Comparison of ENCODE assay signal across 18 cellular contexts in the genomic region with DNA sequence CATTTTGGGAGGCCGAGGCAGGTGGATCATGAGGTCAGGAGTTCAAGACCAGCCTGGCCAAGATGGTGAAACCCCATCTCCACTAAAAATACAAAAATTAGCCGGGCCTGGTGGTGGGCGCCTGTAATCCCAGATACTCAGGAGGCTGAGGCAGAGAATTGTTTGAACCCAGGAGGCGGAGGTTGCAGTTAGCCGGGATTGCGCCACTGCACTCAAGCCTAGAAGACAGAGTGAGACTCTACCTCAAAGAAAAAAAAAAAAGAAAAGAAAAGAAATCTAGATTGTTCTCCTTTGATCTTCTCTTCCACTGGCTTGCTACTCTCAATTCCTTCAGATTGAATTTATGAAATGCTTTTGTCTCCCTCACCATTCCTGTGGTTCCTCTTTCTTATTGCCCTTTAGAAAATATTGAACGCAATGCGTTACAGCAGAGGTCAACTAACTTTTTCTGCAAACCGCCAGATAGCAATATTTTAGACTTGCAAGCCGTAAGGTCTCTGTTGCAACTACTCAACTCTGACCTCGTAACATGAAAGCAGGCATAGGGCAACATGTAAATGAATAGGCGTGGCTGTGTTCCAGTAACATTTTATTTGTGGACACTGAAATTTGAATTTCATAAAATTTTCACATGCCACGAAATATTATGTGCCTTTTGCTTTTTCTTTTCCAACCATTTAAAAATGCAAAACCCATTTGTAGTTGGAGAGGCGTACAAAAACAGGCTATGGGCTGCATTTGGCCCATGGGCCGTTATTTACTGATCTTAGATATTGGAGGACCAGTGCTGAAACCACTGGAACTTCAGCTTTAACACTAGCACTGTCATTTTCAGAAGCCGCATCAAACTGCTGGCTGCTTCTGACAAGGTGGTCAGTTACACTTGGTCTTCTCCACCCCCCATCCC. TPM values are rescaled to one million over a fixed set of nuclear protein-coding genes. Genes with fewer than 3 reads are reported as not detected.
A peak's percentile ranks its signal among the peaks of the same experiment; 100 is the strongest.
DNase-seq lines count a peak whose midpoint lies in the region; ATAC-seq and TF ChIP-seq lines count a peak whose summit lies in the region.
"Had no signal": no experiment of that assay in that cellular context is flagged by ENCODE, and none has a peak within 500 bp of the region (broad histone marks: within the 10 kb centered on the region; RNA-seq: fewer than 3 reads in every experiment).

No MANE protein-coding gene starts in this region.

- peaks cover 5% of the 10 kb centered on the region for H3K79me1 ChIP-seq in H9 (ENCODE audit: insufficient read depth, low read depth, low read length, poor library complexity, severe bottlenecking)

- H3K27me3 ChIP-seq in H9 (ENCODE audit: insufficient read depth, low read length), result no peaks in the 10 kb centered on the region
- H3K27me3 ChIP-seq in right lobe of liver, result no peaks in the 10 kb centered on the region
- H3K27me3 ChIP-seq: ascending aorta, BLaER1, colonic mucosa had no signal

- H3K4me3 ChIP-seq in right lobe of liver, result peak overlapping the region in 2 of 3 donors; percentile 22 to 29
- H3K4me3 ChIP-seq: ascending aorta, BLaER1, colonic mucosa, thoracic aorta had no signal

- H3K4me3 Mint-ChIP-seq in H9, result no peak overlapping the region
- peak overlapping the region; percentile 59 for H3K4me3 Mint-ChIP-seq in activated CD8-positive, alpha-beta T cell treated with anti-CD3 and anti-CD28 coated beads, Interleukin-2, amount 10 ng/mL, durations not matched to agents 7 days and 5 days

- peaks cover 5% of the 10 kb centered on the region; the same call in 1 of the 2 replicates for H3K4me1 ChIP-seq in H9 (ENCODE audit: insufficient read depth, low read length)
- peaks cover 0 to 28% (median 16%) of the 10 kb centered on the region in 4 donors for H3K4me1 ChIP-seq in right lobe of liver
- H3K4me1 ChIP-seq: ascending aorta, parathyroid adenoma had no signal

- H4K91ac ChIP-seq in H9 (ENCODE audit: insufficient read length, low read depth, low read length), result no peak overlapping the region

- no peaks in the 10 kb centered on the region for H3K9me3 Mint-ChIP-seq in H9
- peaks cover 5% of the 10 kb centered on the region for H3K9me3 Mint-ChIP-seq in activated CD8-positive, alpha-beta T cell treated with anti-CD3 and anti-CD28 coated beads, Interleukin-2, amount 10 ng/mL, durations not matched to agents 7 days and 5 days (ENCODE audit: insufficient read depth)

- no peak overlapping the region for H2BK20ac ChIP-seq in H9 (ENCODE audit: low read depth, low read length, poor library complexity, severe bottlenecking)

- no peak overlapping the region for H3K27ac ChIP-seq in H9 (ENCODE audit: insufficient read length, low read depth, low read length)
- H3K27ac ChIP-seq in right lobe of liver, result peak overlapping the region; percentile 65 to 84 (median 72)
- H3K27ac ChIP-seq: BLaER1, colonic mucosa, parathyroid adenoma, thoracic aorta had no signal

- peak; percentile 48 for ATAC-seq in activated CD8-positive, alpha-beta T cell treated with anti-CD3 and anti-CD28 coated beads, Interleukin-2, amount 10 ng/mL, durations not matched to agents 7 days and 5 days
- ATAC-seq in right lobe of liver (peak; percentile 88 to 95 (median 90)), GM21786 (IDR thresholded peaks at IDR 0.05; ENCODE audit: unreplicated experiment) (no peak)

- no peak overlapping the region for H3K9ac ChIP-seq in H9 (ENCODE audit: extremely low read depth, insufficient read length, low read length)
- H3K9ac ChIP-seq: BLaER1, parathyroid adenoma had no signal

- no peak overlapping the region for H3K4me2 ChIP-seq in H9 (ENCODE audit: insufficient read depth, insufficient read length, low read length)

- H3K36me3 Mint-ChIP-seq in H9 (ENCODE audit: insufficient read depth in 1 of 3, low read depth in 3 of 3), result peaks cover 6 to 11% (median 8%) of the 10 kb centered on the region in 3 experiments
- peaks cover 32% of the 10 kb centered on the region for H3K36me3 Mint-ChIP-seq in activated CD8-positive, alpha-beta T cell treated with anti-CD3 and anti-CD28 coated beads, Interleukin-2, amount 10 ng/mL, durations not matched to agents 7 days and 5 days (ENCODE audit: low read depth)

- WGBS in H9 (ENCODE audit: extremely low coverage, insufficient read length, low lambda C conversion rate), result no CpG with 5 or more reads among the region's 16 CpGs
- 31% methylated on average over 16 of the region's 16 CpGs for WGBS in right lobe of liver (ENCODE audit: insufficient coverage, low coverage, low lambda C conversion rate, missing lambda C conversion rate)

- POLR2A ChIA-PET in activated CD8-positive, alpha-beta T cell treated with anti-CD3 and anti-CD28 coated beads, Interleukin-2, amount 10 ng/mL, durations not matched to agents 7 days and 5 days (lab: Charles Lee), result interaction anchor here (0.9 to 1.3 kb wide), 4 partner anchors 15 to 74 kb away, joined by 4 to 11 read pairs (median 4); no protein-coding TSS in a partner anchor

- no peak overlapping the region for H3K14ac ChIP-seq in H9 (ENCODE audit: insufficient read depth, low read length)

- H3T11ph ChIP-seq in H9 (ENCODE audit: low read length), result no peak overlapping the region

- H2AFZ ChIP-seq in H9 (ENCODE audit: low read length), result no peak overlapping the region
- H2AFZ ChIP-seq: parathyroid adenoma had no signal

- no peak overlapping the region for H3K4ac ChIP-seq in H9 (ENCODE audit: low read depth, low read length)

- H2BK120ac ChIP-seq in H9 (ENCODE audit: low read depth, low read length, poor library complexity, severe bottlenecking), result no peak overlapping the region

- H2BK5ac ChIP-seq in H9 (ENCODE audit: insufficient read length, low read length), result no peak overlapping the region

- peak; percentile 76 for DNase-seq in CD1c-positive myeloid dendritic cell (ENCODE audit: extremely low spot score)
- DNase-seq in H9, result no peak
- no peak for DNase-seq in activated CD8-positive, alpha-beta T cell treated with anti-CD3 and anti-CD28 coated beads, Interleukin-2, amount 10 ng/mL, durations not matched to agents 7 days and 5 days
- DNase-seq in right lobe of liver, result peak in 2 of 3 donors; percentile 32 to 56
- no peak for DNase-seq in HUDEP-2 (lab: John Stamatoyannopoulos, UW; ENCODE audit: unreplicated experiment in 76 of 76)
- DNase-seq in GM03348 (ENCODE audit: low spot score), result no peak
- DNase-seq in KG1 (lab: John Stamatoyannopoulos, UW), result no peak
- DNase-seq: colonic mucosa; erythroblast; glutamatergic neuron; NCI-H748 treated with DMSO at 0.1 percent for 48 hours; SHP77; stimulated activated CD4-positive, alpha-beta T cell treated with anti-CD3 and anti-CD28 coated beads, Interleukin-15, amount 100 ng/mL, for 24 hours had no signal

- intact Hi-C loops in right lobe of liver (cut with DNase I), result no loop called here

- peaks cover 17% of the 10 kb centered on the region; the same call in 1 of the 2 replicates for H3K79me2 ChIP-seq in H9 (ENCODE audit: insufficient read depth, low read length)
- H3K79me2 ChIP-seq: parathyroid adenoma had no signal

- H3K23me2 ChIP-seq in H9 (ENCODE audit: insufficient read length, low read depth, low read length, poor library complexity, severe bottlenecking), result no peaks in the 10 kb centered on the region

- no peak overlapping the region for H4K8ac ChIP-seq in H9 (replicated peaks; ENCODE audit: insufficient read length, low read depth, low read length)

- H3K56ac ChIP-seq in H9 (ENCODE audit: insufficient read length, low read depth, low read length), result no peak overlapping the region

- TF ChIP-seq CTCF in H9 (conservative IDR thresholded peaks at IDR 0.05) (no peak), right lobe of liver (IDR thresholded peaks at IDR 0.05) (no peak)

- H3K4me1 Mint-ChIP-seq in H9, result peaks cover 21 to 28% of the 10 kb centered on the region in 2 experiments
- H3K4me1 Mint-ChIP-seq in activated CD8-positive, alpha-beta T cell treated with anti-CD3 and anti-CD28 coated beads, Interleukin-2, amount 10 ng/mL, durations not matched to agents 7 days and 5 days (ENCODE audit: low read depth), result peaks cover 73% of the 10 kb centered on the region

- no peaks in the 10 kb centered on the region for H3K9me3 ChIP-seq in H9 (ENCODE audit: control insufficient read depth, low read depth, low read length)
- H3K9me3 ChIP-seq in right lobe of liver, result no peaks in the 10 kb centered on the region
- H3K9me3 ChIP-seq: ascending aorta, colonic mucosa, thoracic aorta had no signal

- H3K23ac ChIP-seq in H9 (ENCODE audit: insufficient read length, low read depth, low read length), result no peak overlapping the region

- H3K36me3 ChIP-seq in right lobe of liver, result no peaks in the 10 kb centered on the region
- H3K36me3 ChIP-seq: ascending aorta, colonic mucosa, thoracic aorta had no signal

- CTCF ChIA-PET in activated CD8-positive, alpha-beta T cell treated with anti-CD3 and anti-CD28 coated beads, Interleukin-2, amount 10 ng/mL, durations not matched to agents 7 days and 5 days (lab: Charles Lee), result interaction anchor here (1.5 to 1.9 kb wide), 2 partner anchors 23 to 73 kb away, joined by 5 to 6 read pairs; no protein-coding TSS in a partner anchor

- H3K27ac Mint-ChIP-seq in H9, result no peak overlapping the region; a peak in 2 of 7 replicates
- peak overlapping the region; percentile 85 for H3K27ac Mint-ChIP-seq in activated CD8-positive, alpha-beta T cell treated with anti-CD3 and anti-CD28 coated beads, Interleukin-2, amount 10 ng/mL, durations not matched to agents 7 days and 5 days

- H3K27me3 Mint-ChIP-seq in H9 (ENCODE audit: low read depth), result no peaks in the 10 kb centered on the region
- H3K27me3 Mint-ChIP-seq in activated CD8-positive, alpha-beta T cell treated with anti-CD3 and anti-CD28 coated beads, Interleukin-2, amount 10 ng/mL, durations not matched to agents 7 days and 5 days (ENCODE audit: low read depth), result no peaks in the 10 kb centered on the region

- no peaks in the 10 kb centered on the region for H4K20me1 ChIP-seq in H9 (ENCODE audit: control insufficient read depth, insufficient read depth, insufficient read length)

- H2BK15ac ChIP-seq in H9 (ENCODE audit: low read depth, low read length), result no peak overlapping the region

- H2BK12ac ChIP-seq in H9 (ENCODE audit: insufficient read length, low read depth, low read length), result peak overlapping the region; percentile 90

- H4K5ac ChIP-seq in H9 (ENCODE audit: insufficient read length, low read depth, low read length), result no peak overlapping the region

- H2AK5ac ChIP-seq in H9 (ENCODE audit: insufficient read length, low read length), result no peak overlapping the region

- no peak for TF ChIP-seq POLR2A in right lobe of liver (IDR thresholded peaks at IDR 0.05)

- H3K18ac ChIP-seq in H9 (ENCODE audit: insufficient read length, low read depth, low read length), result no peak overlapping the region

RNA-seq across cellular contexts. Expression of a gene that starts 24.8 kb away (rescaled TPM):
- total RNA-seq in H9 (2021) (37.5 and 39.1 TPM in 2 replicates), right lobe of liver (10 to 100 TPM in 2 of 6 experiments, 1 to 10 TPM in 4; 4.7 to 13.0 (median 7.4) TPM)
- 10 to 100 TPM; 74.0 to 76.5 TPM for total RNA-seq in activated CD8-positive, alpha-beta T cell treated with anti-CD3 and anti-CD28 coated beads, Interleukin-2, amount 10 ng/mL, durations not matched to agents 7 days and 5 days

RNA-seq across cellular contexts. Expression of a gene that starts 35.5 kb away (rescaled TPM):
- total RNA-seq in H9 (2021), result 90.5 and 92.9 TPM in 2 replicates
- 10 to 100 TPM; 49.4 to 53.9 TPM for total RNA-seq in activated CD8-positive, alpha-beta T cell treated with anti-CD3 and anti-CD28 coated beads, Interleukin-2, amount 10 ng/mL, durations not matched to agents 7 days and 5 days
- total RNA-seq in right lobe of liver, result 10 to 100 TPM; 27.3 to 40.1 (median 31.1) TPM

Comparison
In these comparisons a context has a peak if more than half of its experiments do, and no peak if none do; other contexts are left out.
1. DNase-seq: peak in CD1c-positive myeloid dendritic cell (single experiment) and right lobe of liver (2 of 3); none in H9 (single experiment), activated CD8-positive, alpha-beta T cell treated with anti-CD3 and anti-CD28 coated beads, Interleukin-2, amount 10 ng/mL, durations not matched to agents 7 days and 5 days (single experiment), HUDEP-2 (0 of 76), GM03348 (single experiment) and KG1 (single experiment).